8 cellular contexts compared by ENCODE assay signal in the genomic region with DNA sequence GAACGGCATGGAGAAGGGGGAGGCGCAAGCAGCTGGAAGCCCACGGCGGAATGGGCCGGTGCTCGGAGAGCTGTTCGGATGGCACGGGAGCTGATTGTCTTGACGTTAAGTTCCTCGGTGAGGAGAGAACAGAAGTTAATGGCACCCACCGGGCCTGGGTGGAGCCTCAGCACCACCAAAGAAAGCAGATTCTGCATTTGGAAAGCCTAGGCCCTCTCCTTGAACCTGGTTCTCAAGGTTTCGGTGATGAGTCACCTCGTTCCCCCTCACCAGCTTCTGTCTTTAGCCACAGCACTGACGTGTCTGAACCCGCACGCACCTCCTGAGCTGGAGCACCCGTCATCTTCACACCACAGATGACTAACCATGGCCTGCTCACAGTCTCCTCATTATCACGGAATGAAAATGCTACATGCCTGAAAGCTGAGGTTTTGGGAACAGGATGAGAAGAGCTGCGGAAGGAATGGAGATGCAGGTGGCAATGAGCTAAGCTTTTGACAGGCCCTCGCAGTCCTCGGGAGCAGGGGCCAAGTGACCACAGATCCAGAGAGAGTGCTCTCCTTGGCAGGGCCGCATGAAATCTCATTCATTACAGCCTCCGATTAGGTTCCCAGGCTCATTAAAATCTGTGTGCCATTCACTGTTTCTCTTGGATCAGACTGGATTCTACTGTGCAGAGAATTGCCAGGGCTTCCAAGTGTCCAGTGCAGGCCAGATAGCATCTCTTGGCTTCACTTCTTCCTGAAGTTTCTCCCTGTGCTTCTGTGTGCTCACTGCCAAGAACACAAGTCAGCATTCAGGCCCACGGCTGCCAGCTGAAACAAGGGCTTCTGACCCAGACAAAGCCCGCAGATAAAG.
DNase-seq lines count a peak whose midpoint lies in the region; ATAC-seq and TF ChIP-seq lines count a peak whose summit lies in the region.

No MANE protein-coding gene starts in this region.

- intact Hi-C loops in aorta (cut with DNase I) = no loop called here

- DNase-seq in AG09309 (ENCODE audit: low read depth) (peak; percentile 100), RKO (ENCODE audit: low spot score) (peak; percentile 99), chondrocyte (ENCODE audit: low spot score) (no peak), nephron progenitor cell (no peak), aorta (peak; percentile 70 to 78), SHP77 (lab: John Stamatoyannopoulos, UW) (no peak), NCI-H2107 treated with DMSO at 0.1 percent for 48 hours (lab: John Stamatoyannopoulos, UW; ENCODE audit: unreplicated experiment) (no peak)

- H3K4me3 Mint-ChIP-seq in chondrocyte (ENCODE audit: unreplicated experiment) (no peak overlapping the region), nephron progenitor cell (no peak overlapping the region)

- H3K9me3 Mint-ChIP-seq in chondrocyte (ENCODE audit: low read depth) (no peaks in the 10 kb centered on the region), nephron progenitor cell (no peaks in the 10 kb centered on the region)

- TF ChIP-seq CTCF in AG09309 (IDR thresholded peaks at IDR 0.05; ENCODE audit: control insufficient read depth, insufficient read depth, low read depth, low read length, missing control alignments) = no peak
- no peak for TF ChIP-seq CTCF in chondrocyte (IDR thresholded peaks at IDR 0.05)
- TF ChIP-seq CTCF in nephron progenitor cell (IDR thresholded peaks at IDR 0.05) = no peak

- no peaks in the 10 kb centered on the region for H3K27me3 ChIP-seq in aorta (ENCODE audit: control insufficient read depth in 1 of 2, insufficient read depth in 2 of 2, low read length in 1 of 2)

- H3K27ac ChIP-seq in aorta (ENCODE audit: low read depth in 1 of 2, low read length in 2 of 2) = no peak overlapping the region

- H3K36me3 Mint-ChIP-seq in chondrocyte (ENCODE audit: low read depth) = no peaks in the 10 kb centered on the region
- H3K36me3 Mint-ChIP-seq in nephron progenitor cell (ENCODE audit: low read depth) = no peaks in the 10 kb centered on the region

- H3K27me3 Mint-ChIP-seq in chondrocyte (ENCODE audit: low read depth) = no peaks in the 10 kb centered on the region
- H3K27me3 Mint-ChIP-seq in nephron progenitor cell (ENCODE audit: low read depth, poor library complexity) = peaks cover 2% of the 10 kb centered on the region

- no peaks in the 10 kb centered on the region for H3K36me3 ChIP-seq in aorta (ENCODE audit: control insufficient read depth in 1 of 2, insufficient read depth in 2 of 2, low read length in 1 of 2)

- H3K4me1 Mint-ChIP-seq in chondrocyte (ENCODE audit: low read depth) = peaks cover 27% of the 10 kb centered on the region
- peaks cover 23% of the 10 kb centered on the region for H3K4me1 Mint-ChIP-seq in nephron progenitor cell

- peak; percentile 76 for ATAC-seq in GM21576 (IDR thresholded peaks at IDR 0.05; ENCODE audit: unreplicated experiment)
- peak; percentile 72 for ATAC-seq in aorta (ENCODE audit: low FRiP score)

- peaks cover 0 to 1% of the 10 kb centered on the region in 2 donors for H3K4me1 ChIP-seq in aorta (ENCODE audit: control insufficient read depth in 1 of 2, insufficient read depth in 2 of 2, low read length in 2 of 2)

- H3K4me3 ChIP-seq in AG09309 (ENCODE audit: control insufficient read depth, low read depth, low read length) (no peak overlapping the region), aorta (ENCODE audit: low read length in 2 of 2) (no peak overlapping the region)

- H3K9me3 ChIP-seq in aorta (ENCODE audit: control insufficient read depth, low read length) = no peaks in the 10 kb centered on the region

- 63% methylated on average over 25 of the region's 25 CpGs for WGBS in aorta, 2 donors

- H3K27ac Mint-ChIP-seq in chondrocyte (ENCODE audit: unreplicated experiment) (peak overlapping the region; percentile 99), nephron progenitor cell (peak overlapping the region; percentile 71)

Comparison
In these comparisons a context has a peak if more than half of its experiments do, and no peak if none do; other contexts are left out.
1. DNase-seq: peak in AG09309 (single experiment), RKO (single experiment) and aorta (2 of 2); none in chondrocyte (single experiment), nephron progenitor cell (single experiment), SHP77 (0 of 2) and NCI-H2107 treated with DMSO at 0.1 percent for 48 hours (single experiment).